Comparison of ENCODE assay signal across 8 cellular contexts in genomic region chr7:26202019-26202985, GRCh38. TPM values are rescaled to one million over a fixed set of nuclear protein-coding genes. Genes with fewer than 3 reads are reported as not detected.
DNase-seq lines count a peak whose midpoint lies in the region; ATAC-seq lines count a peak whose summit lies in the region.

No MANE protein-coding gene starts in this region.

- peaks cover 80% of the 10 kb centered on the region for H3K36me3 ChIP-seq in MG63

- no peaks in the 10 kb centered on the region for H3K27me3 Mint-ChIP-seq in activated CD4-positive, alpha-beta T cell treated with anti-CD3 and anti-CD28 coated beads, Interleukin-2, amount 10 ng/mL, durations not matched to agents 7 days and 5 days

- peak overlapping the region; percentile 97 for H3K4me3 Mint-ChIP-seq in activated CD4-positive, alpha-beta T cell treated with anti-CD3 and anti-CD28 coated beads, Interleukin-2, amount 10 ng/mL, durations not matched to agents 7 days and 5 days

- no peaks in the 10 kb centered on the region for H3K9me3 Mint-ChIP-seq in activated CD4-positive, alpha-beta T cell treated with anti-CD3 and anti-CD28 coated beads, Interleukin-2, amount 10 ng/mL, durations not matched to agents 7 days and 5 days

- POLR2A ChIA-PET in activated CD4-positive, alpha-beta T cell treated with anti-CD3 and anti-CD28 coated beads, Interleukin-2, amount 10 ng/mL, durations not matched to agents 7 days and 5 days (lab: Charles Lee), result interaction anchor here (1.3 kb wide), 1 partner anchor 92 kb away, joined by 5 read pairs; no protein-coding TSS in a partner anchor

- CTCF ChIA-PET in activated CD4-positive, alpha-beta T cell treated with anti-CD3 and anti-CD28 coated beads, Interleukin-2, amount 10 ng/mL, durations not matched to agents 7 days and 5 days (lab: Charles Lee), result interaction anchor here (1.0 kb wide), 1 partner anchor 19 kb away, joined by 3 read pairs; no protein-coding TSS in a partner anchor

- peaks cover 74% of the 10 kb centered on the region for H3K36me3 Mint-ChIP-seq in activated CD4-positive, alpha-beta T cell treated with anti-CD3 and anti-CD28 coated beads, Interleukin-2, amount 10 ng/mL, durations not matched to agents 7 days and 5 days (ENCODE audit: low read depth)

- H3K4me1 Mint-ChIP-seq in activated CD4-positive, alpha-beta T cell treated with anti-CD3 and anti-CD28 coated beads, Interleukin-2, amount 10 ng/mL, durations not matched to agents 7 days and 5 days, result peaks cover 42% of the 10 kb centered on the region

- H3K27ac Mint-ChIP-seq in activated CD4-positive, alpha-beta T cell treated with anti-CD3 and anti-CD28 coated beads, Interleukin-2, amount 10 ng/mL, durations not matched to agents 7 days and 5 days, result peak overlapping the region; percentile 91

- in situ Hi-C loops in ACHN (cut with HindIII; ENCODE audit: low pct_ligation_motif_present, low pct_unique_long_range_greater_than_20kb, low sequenced_read_pairs), result no loop called here

- no peaks in the 10 kb centered on the region for H3K27me3 ChIP-seq in MG63

- no peaks in the 10 kb centered on the region for H3K9me3 ChIP-seq in MG63

- H3K4me3 ChIP-seq in MG63, result peak overlapping the region; percentile 99

- DNase-seq in ACHN (peak; percentile 60), GM19238 (ENCODE audit: insufficient read length, low spot score) (peak; percentile 20), MG63 (peak; percentile 55), medulla oblongata (ENCODE audit: extremely low spot score) (peak; percentile 76)
- DNase-seq in activated CD4-positive, alpha-beta T cell treated with anti-CD3 and anti-CD28 coated beads, Interleukin-2, amount 10 ng/mL, durations not matched to agents 7 days and 5 days, result peak; percentile 59
- peak; percentile 48 for DNase-seq in effector CD4-positive, alpha-beta T cell
- peak; percentile 35 to 62 (median 38) for DNase-seq in stimulated activated CD4-positive, alpha-beta T cell treated with anti-CD3 and anti-CD28 coated beads, TNF-alpha, amount 100 ng/mL, for 24 hours (ENCODE audit: low read depth in 3 of 3)

- ATAC-seq in HG02870 (IDR thresholded peaks at IDR 0.05; ENCODE audit: unreplicated experiment), result no peak

RNA-seq across cellular contexts. Expression of gene CBX3, which starts 0.8 kb away (rescaled TPM):
- total RNA-seq in MG63 (2014; rRNA removed; shearing (Covaris generic); ENCODE audit: low replicate concordance), result 293 and 407 TPM in 2 replicates
- 100 to 1,000 TPM; 217 to 235 TPM for total RNA-seq in activated CD4-positive, alpha-beta T cell treated with anti-CD3 and anti-CD28 coated beads, Interleukin-2, amount 10 ng/mL, durations not matched to agents 7 days and 5 days

RNA-seq across cellular contexts. Expression of gene HNRNPA2B1, which starts 1.8 kb away (rescaled TPM):
- 151 and 216 TPM in 2 replicates for total RNA-seq in MG63 (2014; rRNA removed; shearing (Covaris generic); ENCODE audit: low replicate concordance)
- total RNA-seq in activated CD4-positive, alpha-beta T cell treated with anti-CD3 and anti-CD28 coated beads, Interleukin-2, amount 10 ng/mL, durations not matched to agents 7 days and 5 days, result 100 to 1,000 TPM; 649 to 781 TPM

RNA-seq across cellular contexts. Expression of gene NFE2L3, which starts 50.3 kb away (rescaled TPM):
- 15.2 and 19.2 TPM in 2 replicates for total RNA-seq in MG63 (2014; rRNA removed; shearing (Covaris generic); ENCODE audit: low replicate concordance)
- total RNA-seq in activated CD4-positive, alpha-beta T cell treated with anti-CD3 and anti-CD28 coated beads, Interleukin-2, amount 10 ng/mL, durations not matched to agents 7 days and 5 days, result 10 to 100 TPM; 12.0 to 15.3 TPM

Comparison
In these comparisons a context has a peak if more than half of its experiments do, and no peak if none do; other contexts are left out.
1. DNase-seq: peak in every context shown above with its lines; median percentile 76 in medulla oblongata; 60 in ACHN; 59 in activated CD4-positive, alpha-beta T cell treated with anti-CD3 and anti-CD28 coated beads, Interleukin-2, amount 10 ng/mL, durations not matched to agents 7 days and 5 days; 55 in MG63; 48 in effector CD4-positive, alpha-beta T cell; 38 in stimulated activated CD4-positive, alpha-beta T cell treated with anti-CD3 and anti-CD28 coated beads, TNF-alpha, amount 100 ng/mL, for 24 hours; 20 in GM19238.